8 cellular contexts compared by ENCODE assay signal in genomic region chr10:62082729-62083412, GRCh38.
DNase-seq lines count a peak whose midpoint lies in the region; ATAC-seq lines count a peak whose summit lies in the region.

No MANE protein-coding gene starts in this region.

- peak overlapping the region; percentile 91 for H3K27ac Mint-ChIP-seq in activated CD8-positive, alpha-beta memory T cell treated with anti-CD3 and anti-CD28 coated beads, Interleukin-2, amount 10 ng/mL, durations not matched to agents 7 days and 5 days

- CTCF ChIA-PET in activated CD8-positive, alpha-beta memory T cell treated with anti-CD3 and anti-CD28 coated beads, Interleukin-2, amount 10 ng/mL, durations not matched to agents 7 days and 5 days (lab: Charles Lee): interaction anchor here (0.7 to 2.9 kb wide), 15 partner anchors 24 to 186 kb away, joined by 3 to 10 read pairs (median 4); partner anchors contain the start of gene ARID5B

- peaks cover 66% of the 10 kb centered on the region for H3K36me3 Mint-ChIP-seq in activated CD8-positive, alpha-beta memory T cell treated with anti-CD3 and anti-CD28 coated beads, Interleukin-2, amount 10 ng/mL, durations not matched to agents 7 days and 5 days

- peak; percentile 82 for ATAC-seq in activated CD8-positive, alpha-beta memory T cell treated with anti-CD3 and anti-CD28 coated beads, Interleukin-2, amount 10 ng/mL, durations not matched to agents 7 days and 5 days
- peak; percentile 46 for ATAC-seq in HG03354 (IDR thresholded peaks at IDR 0.05; ENCODE audit: poor library complexity, severe bottlenecking, unreplicated experiment)

- H3K9me3 Mint-ChIP-seq in activated CD8-positive, alpha-beta memory T cell treated with anti-CD3 and anti-CD28 coated beads, Interleukin-2, amount 10 ng/mL, durations not matched to agents 7 days and 5 days (ENCODE audit: low read depth): no peaks in the 10 kb centered on the region

- H3K4me1 Mint-ChIP-seq in activated CD8-positive, alpha-beta memory T cell treated with anti-CD3 and anti-CD28 coated beads, Interleukin-2, amount 10 ng/mL, durations not matched to agents 7 days and 5 days: peaks cover 70% of the 10 kb centered on the region

- no peaks in the 10 kb centered on the region for H3K27me3 Mint-ChIP-seq in activated CD8-positive, alpha-beta memory T cell treated with anti-CD3 and anti-CD28 coated beads, Interleukin-2, amount 10 ng/mL, durations not matched to agents 7 days and 5 days

- DNase-seq in activated CD8-positive, alpha-beta memory T cell treated with anti-CD3 and anti-CD28 coated beads, Interleukin-2, amount 10 ng/mL, durations not matched to agents 7 days and 5 days: peak; percentile 78
- no peak for DNase-seq in activated CD8-positive, alpha-beta memory T cell treated with anti-CD3 and anti-CD28 coated beads, Interleukin-2, amount 50 U/mL, for 48 hours
- DNase-seq in activated CD4-positive, alpha-beta T cell treated with anti-CD3 and anti-CD28 coated beads, Interleukin-2, amount 50 U/mL, for 48 hours: peak; percentile 38 to 46
- DNase-seq in fibroblast of peridontal ligament (ENCODE audit: extremely low read depth) (peak; percentile 85), pons (ENCODE audit: low spot score) (peak; percentile 57), ureter (ENCODE audit: low spot score) (no peak), GM19240 (ENCODE audit: insufficient read length, low spot score) (no peak)

- H3K4me3 Mint-ChIP-seq in activated CD8-positive, alpha-beta memory T cell treated with anti-CD3 and anti-CD28 coated beads, Interleukin-2, amount 10 ng/mL, durations not matched to agents 7 days and 5 days: peak overlapping the region; percentile 61

Comparison
In these comparisons a context has a peak if more than half of its experiments do, and no peak if none do; other contexts are left out.
1. DNase-seq: peak in activated CD8-positive, alpha-beta memory T cell treated with anti-CD3 and anti-CD28 coated beads, Interleukin-2, amount 10 ng/mL, durations not matched to agents 7 days and 5 days (single experiment), activated CD4-positive, alpha-beta T cell treated with anti-CD3 and anti-CD28 coated beads, Interleukin-2, amount 50 U/mL, for 48 hours (2 of 2), fibroblast of peridontal ligament (single experiment) and pons (single experiment); none in activated CD8-positive, alpha-beta memory T cell treated with anti-CD3 and anti-CD28 coated beads, Interleukin-2, amount 50 U/mL, for 48 hours (single experiment), ureter (single experiment) and GM19240 (single experiment).